ENCODE assay signal across 8 cellular contexts in genomic region chr20:34710861-34711574, GRCh38. TPM values are rescaled to one million over a fixed set of nuclear protein-coding genes. Genes with fewer than 3 reads are reported as not detected.
A peak's percentile ranks its signal among the peaks of the same experiment; 100 is the strongest.
DNase-seq lines count a peak whose midpoint lies in the region; ATAC-seq and TF ChIP-seq lines count a peak whose summit lies in the region.
"Had no signal": no experiment of that assay in that cellular context is flagged by ENCODE, and none has a peak within 500 bp of the region (broad histone marks: within the 10 kb centered on the region; RNA-seq: fewer than 3 reads in every experiment).

No MANE protein-coding gene starts in this region.

- H3K27me3 Mint-ChIP-seq in neural progenitor cell (ENCODE audit: insufficient read depth, low read depth) = peaks cover 26% of the 10 kb centered on the region

- H3K36me3 ChIP-seq in DND-41 (ENCODE audit: insufficient read depth, low read length) (peaks cover 28% of the 10 kb centered on the region), Loucy (ENCODE audit: insufficient read depth, low read length) (peaks cover 4% of the 10 kb centered on the region; the same call in 1 of the 2 replicates), neural progenitor cell (no peaks in the 10 kb centered on the region), brain microvascular endothelial cell (replicated peaks) (peaks cover 8% of the 10 kb centered on the region)

- H3K9me3 ChIP-seq in DND-41 (ENCODE audit: insufficient read depth, low read length, severe bottlenecking) (no peaks in the 10 kb centered on the region), Loucy (ENCODE audit: insufficient read depth, low read depth, low read length) (no peaks in the 10 kb centered on the region), neural progenitor cell (ENCODE audit: low read depth) (no peaks in the 10 kb centered on the region)
- H3K9me3 ChIP-seq: Peyer's patch had no signal

- H3K4me1 Mint-ChIP-seq in neural progenitor cell = peaks cover 7% of the 10 kb centered on the region

- no peak for ATAC-seq in DND-41 (ENCODE audit: insufficient read depth, low read depth)
- no peak for ATAC-seq in HG02840 (IDR thresholded peaks at IDR 0.05; ENCODE audit: low FRiP score, unreplicated experiment)

- H4K20me1 ChIP-seq in DND-41 (ENCODE audit: insufficient read depth, low read length) (peaks cover 11% of the 10 kb centered on the region), Loucy (ENCODE audit: insufficient read depth, low read length, poor library complexity, severe bottlenecking) (no peaks in the 10 kb centered on the region), neural progenitor cell (ENCODE audit: low read depth) (peaks cover 13% of the 10 kb centered on the region)

- H3K9me2 ChIP-seq in Loucy (replicated peaks; ENCODE audit: low read depth, low read length) = no peaks in the 10 kb centered on the region

- no peaks in the 10 kb centered on the region for H3K79me2 ChIP-seq in DND-41 (ENCODE audit: insufficient read depth, low read length)
- no peaks in the 10 kb centered on the region for H3K79me2 ChIP-seq in Loucy (ENCODE audit: insufficient read depth, low read length)
- H3K79me2 ChIP-seq in neural progenitor cell (ENCODE audit: low read depth) = no peaks in the 10 kb centered on the region

- no peaks in the 10 kb centered on the region for H3F3A ChIP-seq in Loucy (ENCODE audit: low read depth)
- peaks cover 21% of the 10 kb centered on the region for H3F3A ChIP-seq in neural progenitor cell (ENCODE audit: low read depth)

- no peak overlapping the region for H2AFZ ChIP-seq in DND-41 (ENCODE audit: low read depth, low read length)
- no peak overlapping the region for H2AFZ ChIP-seq in Loucy (ENCODE audit: low read length)
- no peak overlapping the region for H2AFZ ChIP-seq in neural progenitor cell (replicated peaks)

- in situ Hi-C loops in brain microvascular endothelial cell (cut with HindIII; ENCODE audit: low pct_ligation_motif_present, low sequenced_read_pairs) (no loop called here), G401 (cut with HindIII; ENCODE audit: low sequenced_read_pairs) (no loop called here)

- no peak overlapping the region for H3K9ac ChIP-seq in DND-41 (ENCODE audit: low read depth, low read length)
- H3K9ac ChIP-seq in Loucy (ENCODE audit: low read depth, low read length, poor library complexity, severe bottlenecking) = no peak overlapping the region
- H3K9ac ChIP-seq in neural progenitor cell = no peak overlapping the region

- H3K27me3 ChIP-seq in DND-41 (ENCODE audit: insufficient read depth, low read length, poor library complexity) = peaks cover 19% of the 10 kb centered on the region
- H3K27me3 ChIP-seq in Loucy (ENCODE audit: insufficient read depth, low read length, poor library complexity, severe bottlenecking) = no peaks in the 10 kb centered on the region
- peaks cover 61% of the 10 kb centered on the region for H3K27me3 ChIP-seq in neural progenitor cell
- H3K27me3 ChIP-seq in brain microvascular endothelial cell (replicated peaks) = no peaks in the 10 kb centered on the region
- H3K27me3 ChIP-seq: Peyer's patch had no signal

- H3K4me3 Mint-ChIP-seq in neural progenitor cell = peak overlapping the region; percentile 85

- TF ChIP-seq CTCF in DND-41 (IDR thresholded peaks at IDR 0.05; ENCODE audit: borderline replicate concordance, extremely low read depth, low read length, poor library complexity, severe bottlenecking) = no peak
- TF ChIP-seq CTCF in Loucy (conservative IDR thresholded peaks at IDR 0.05; ENCODE audit: low read length) = no peak
- no peak for TF ChIP-seq CTCF in neural progenitor cell (IDR thresholded peaks at IDR 0.05)
- no peak for TF ChIP-seq CTCF in brain microvascular endothelial cell (IDR thresholded peaks at IDR 0.05; ENCODE audit: low read depth, low read length, missing control alignments)

- H3K27ac ChIP-seq in DND-41 (ENCODE audit: low read length) (no peak overlapping the region), angular gyrus (ENCODE audit: low read depth, low read length) (peak overlapping the region; percentile 29), neural progenitor cell (no peak overlapping the region), brain microvascular endothelial cell (no peak overlapping the region)

- peaks cover 11% of the 10 kb centered on the region for H3K36me3 Mint-ChIP-seq in neural progenitor cell

- no peaks in the 10 kb centered on the region for H3K9me3 Mint-ChIP-seq in neural progenitor cell

- H3K27ac Mint-ChIP-seq in neural progenitor cell = no peak overlapping the region

- no peak for DNase-seq in DND-41
- no peak for DNase-seq in neural progenitor cell (ENCODE audit: low spot score)
- DNase-seq in brain microvascular endothelial cell = no peak
- DNase-seq in G401 (ENCODE audit: low spot score) = no peak
- DNase-seq: Peyer's patch had no signal

- H3K4me3 ChIP-seq in DND-41 (ENCODE audit: low read depth in 1 of 2, low read length in 2 of 2) = no peak overlapping the region
- H3K4me3 ChIP-seq in Loucy (ENCODE audit: low read length, poor library complexity, severe bottlenecking) = no peak overlapping the region
- no peak overlapping the region for H3K4me3 ChIP-seq in neural progenitor cell
- H3K4me3 ChIP-seq in brain microvascular endothelial cell (ENCODE audit: low read depth, low read length) = no peak overlapping the region

- H3K4me2 ChIP-seq in DND-41 (ENCODE audit: insufficient read depth, low read length) = peak overlapping the region; percentile 73; the same call in 1 of the 2 replicates
- H3K4me2 ChIP-seq in Loucy (ENCODE audit: low read depth, low read length, poor library complexity, severe bottlenecking) = peak overlapping the region; percentile 91
- H3K4me2 ChIP-seq in neural progenitor cell = peak overlapping the region; percentile 99

- H3K4me1 ChIP-seq in DND-41 (ENCODE audit: insufficient read depth, low read length) (peaks cover 16% of the 10 kb centered on the region), Loucy (ENCODE audit: insufficient read depth, low read length, poor library complexity, severe bottlenecking) (peaks cover 27% of the 10 kb centered on the region), neural progenitor cell (no peaks in the 10 kb centered on the region)

RNA-seq across cellular contexts. Expression of gene TP53INP2, which starts 6.9 kb away (rescaled TPM):
- total RNA-seq in neural progenitor cell (ENCODE audit: low replicate concordance) = 1.1 TPM in 2 replicates
- total RNA-seq in G401 (2014; rRNA removed; shearing (Covaris generic)) = 3.6 and 4.6 TPM in 2 replicates

RNA-seq across cellular contexts. Expression of gene PIGU, which starts 34.1 kb away (rescaled TPM):
- 35.6 and 40.1 TPM in 2 replicates for total RNA-seq in neural progenitor cell (ENCODE audit: low replicate concordance)
- 11.8 and 15.8 TPM in 2 replicates for total RNA-seq in G401 (2014; rRNA removed; shearing (Covaris generic))
